In genomic region chr1:76068542-76068941, GRCh38 we compare ENCODE assay signal across 1 cellular context.
TF ChIP-seq lines count a peak whose summit lies in the region.

No MANE protein-coding gene starts in this region.

TF ChIP-seq in WTC11, 78 proteins besides CTCF, POLR2A, EP300 and RAD21 (continued from another document):
- TF ChIP-seq ERG (CRISPR knock-in tag; IDR thresholded peaks at IDR 0.05), result no peak
- TF ChIP-seq TEAD1 (CRISPR knock-in tag; IDR thresholded peaks at IDR 0.05), result no peak
- no peak for TF ChIP-seq JAZF1 (CRISPR knock-in tag; IDR thresholded peaks at IDR 0.05)
- TF ChIP-seq USF1 (CRISPR knock-in tag; IDR thresholded peaks at IDR 0.05), result no peak
- TF ChIP-seq NFYB (CRISPR knock-in tag; conservative IDR thresholded peaks at IDR 0.05; ENCODE audit: low read depth), result no peak
- no peak for TF ChIP-seq ZNF317 (CRISPR knock-in tag; IDR thresholded peaks at IDR 0.05; ENCODE audit: borderline replicate concordance, low read depth)
- TF ChIP-seq TEAD4 (CRISPR knock-in tag; IDR thresholded peaks at IDR 0.05), result no peak
